ENCODE assay signal across 8 cellular contexts in genomic region chr2:54330226-54331094, GRCh38.
DNase-seq lines count a peak whose midpoint lies in the region; ATAC-seq and TF ChIP-seq lines count a peak whose summit lies in the region.

No MANE protein-coding gene starts in this region.

- no peaks in the 10 kb centered on the region for H4K20me1 ChIP-seq in BLaER1

- H3K27ac ChIP-seq in BLaER1 (no peak overlapping the region), left lung (peak overlapping the region; percentile 86 to 87)

- H3K36me3 ChIP-seq in BLaER1 (no peaks in the 10 kb centered on the region), left lung (no peaks in the 10 kb centered on the region)

- peak overlapping the region; percentile 66 for H3K4me3 ChIP-seq in BLaER1
- peak overlapping the region; percentile 43 to 45 for H3K4me3 ChIP-seq in left lung

- peaks cover 11% of the 10 kb centered on the region for H3K4me1 ChIP-seq in BLaER1
- H3K4me1 ChIP-seq in left lung = peaks cover 4 to 19% of the 10 kb centered on the region in 2 donors

- no peak for TF ChIP-seq CTCF in left lung (IDR thresholded peaks at IDR 0.05)

- peak; percentile 96 for DNase-seq in NCI-H69 (lab: John Stamatoyannopoulos, UW)
- DNase-seq in activated CD4-positive, alpha-beta T cell treated with anti-CD3 and anti-CD28 coated beads, Interleukin-2, amount 50 U/mL, for 48 hours = peak; percentile 86 to 91
- DNase-seq in dermis blood vessel endothelial cell = peak; percentile 97
- peak; percentile 95 to 97 for DNase-seq in left lung
- peak; percentile 87 to 90 for DNase-seq in stimulated activated CD4-positive, alpha-beta T cell treated with anti-CD3 and anti-CD28 coated beads, Interleukin-2, amount 100 ng/mL, for 24 hours

- peak overlapping the region; percentile 85 for H3K4me2 ChIP-seq in BLaER1

- H3K9ac ChIP-seq in BLaER1 = peak overlapping the region; percentile 38; the same call in 1 of the 2 replicates

- peak; percentile 98 for ATAC-seq in GM19395 (IDR thresholded peaks at IDR 0.05; ENCODE audit: unreplicated experiment)
- ATAC-seq in HG03521 (IDR thresholded peaks at IDR 0.05; ENCODE audit: unreplicated experiment) = peak; percentile 97
- ATAC-seq in left lung = peak; percentile 99

- intact Hi-C loops in left lung (cut with DNase I) = loop anchor here in 1 of 2 donors (10.0 kb wide), 1 partner anchor 126 kb away; no protein-coding TSS in a partner anchor

- no peaks in the 10 kb centered on the region for H3K27me3 ChIP-seq in BLaER1
- peaks cover 0 to 17% of the 10 kb centered on the region in 2 donors for H3K27me3 ChIP-seq in left lung

- H3K9me3 ChIP-seq in BLaER1 (peaks cover 6% of the 10 kb centered on the region), left lung (peaks cover 0 to 3% of the 10 kb centered on the region in 2 donors)
